Comparison of ENCODE assay signal across 15 cellular contexts in the genomic region with DNA sequence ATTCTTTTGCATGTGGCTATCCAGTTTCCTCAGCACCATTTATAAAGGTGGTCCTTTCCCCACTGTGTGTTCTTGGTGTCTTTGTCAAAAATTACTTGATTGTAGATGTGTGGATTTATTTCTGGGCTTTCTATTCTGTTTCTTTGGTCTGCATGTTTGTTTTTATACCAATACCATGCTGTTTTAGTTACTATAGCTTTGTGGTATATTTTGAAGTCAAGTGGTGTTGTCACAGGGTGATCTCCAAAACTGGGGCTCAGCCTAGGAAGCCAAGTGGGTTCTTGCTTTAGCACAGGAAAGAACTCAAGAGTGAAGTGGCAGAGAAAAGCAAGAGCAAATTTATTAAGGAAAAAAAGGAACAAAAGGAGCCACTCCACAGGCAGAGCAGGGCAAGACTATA. TPM values are rescaled to one million over a fixed set of nuclear protein-coding genes. Genes with fewer than 3 reads are reported as not detected.
DNase-seq lines count a peak whose midpoint lies in the region; ATAC-seq lines count a peak whose summit lies in the region.
"Had no signal": no experiment of that assay in that cellular context is flagged by ENCODE, and none has a peak within 500 bp of the region (broad histone marks: within the 10 kb centered on the region; RNA-seq: fewer than 3 reads in every experiment).

No MANE protein-coding gene starts in this region.

- H3K36me3 Mint-ChIP-seq in stimulated activated naive CD8-positive, alpha-beta T cell treated with anti-CD3 and anti-CD28 coated beads, Interleukin-15, Interleukin-2, amounts not matched to agents 100 ng/mL and 50 ng/mL, for 24 hours (ENCODE audit: low read depth) = no peaks in the 10 kb centered on the region
- H3K36me3 Mint-ChIP-seq in activated CD8-positive, alpha-beta T cell treated with anti-CD3 and anti-CD28 coated beads, Interleukin-2, amount 10 ng/mL, durations not matched to agents 7 days and 5 days (ENCODE audit: low read depth) = peaks cover 8% of the 10 kb centered on the region
- peaks cover 4% of the 10 kb centered on the region for H3K36me3 Mint-ChIP-seq in activated naive CD8-positive, alpha-beta T cell treated with anti-CD3 and anti-CD28 coated beads, Interleukin-2, amount 50 U/mL, for 24 hours (ENCODE audit: low read depth)

- H3K4me3 Mint-ChIP-seq in stimulated activated naive CD8-positive, alpha-beta T cell treated with anti-CD3 and anti-CD28 coated beads, Interleukin-15, Interleukin-2, amounts not matched to agents 100 ng/mL and 50 ng/mL, for 24 hours = no peak overlapping the region
- H3K4me3 Mint-ChIP-seq in activated CD8-positive, alpha-beta T cell treated with anti-CD3 and anti-CD28 coated beads, Interleukin-2, amount 10 ng/mL, durations not matched to agents 7 days and 5 days = no peak overlapping the region
- peak overlapping the region; percentile 35 for H3K4me3 Mint-ChIP-seq in activated naive CD8-positive, alpha-beta T cell treated with anti-CD3 and anti-CD28 coated beads, Interleukin-2, amount 50 U/mL, for 24 hours
- H3K4me3 Mint-ChIP-seq: GM23338 had no signal

- H3K4me1 Mint-ChIP-seq in stimulated activated naive CD8-positive, alpha-beta T cell treated with anti-CD3 and anti-CD28 coated beads, Interleukin-15, Interleukin-2, amounts not matched to agents 100 ng/mL and 50 ng/mL, for 24 hours (ENCODE audit: low read depth) = peaks cover 51% of the 10 kb centered on the region
- peaks cover 30% of the 10 kb centered on the region for H3K4me1 Mint-ChIP-seq in activated CD8-positive, alpha-beta T cell treated with anti-CD3 and anti-CD28 coated beads, Interleukin-2, amount 10 ng/mL, durations not matched to agents 7 days and 5 days (ENCODE audit: low read depth)
- H3K4me1 Mint-ChIP-seq in activated naive CD8-positive, alpha-beta T cell treated with anti-CD3 and anti-CD28 coated beads, Interleukin-2, amount 50 U/mL, for 24 hours = peaks cover 43% of the 10 kb centered on the region

- POLR2A ChIA-PET in activated CD8-positive, alpha-beta T cell treated with anti-CD3 and anti-CD28 coated beads, Interleukin-2, amount 10 ng/mL, durations not matched to agents 7 days and 5 days (lab: Charles Lee) = interaction anchor here (0.6 to 0.7 kb wide), 2 partner anchors 264 to 665 kb away, joined by 3 read pairs; no protein-coding TSS in a partner anchor

- peak overlapping the region; percentile 61 for H3K27ac Mint-ChIP-seq in stimulated activated naive CD8-positive, alpha-beta T cell treated with anti-CD3 and anti-CD28 coated beads, Interleukin-15, Interleukin-2, amounts not matched to agents 100 ng/mL and 50 ng/mL, for 24 hours
- H3K27ac Mint-ChIP-seq in activated CD8-positive, alpha-beta T cell treated with anti-CD3 and anti-CD28 coated beads, Interleukin-2, amount 10 ng/mL, durations not matched to agents 7 days and 5 days = peak overlapping the region; percentile 33
- H3K27ac Mint-ChIP-seq in activated naive CD8-positive, alpha-beta T cell treated with anti-CD3 and anti-CD28 coated beads, Interleukin-2, amount 50 U/mL, for 24 hours = peak overlapping the region; percentile 57
- H3K27ac Mint-ChIP-seq: GM23338 had no signal

- CTCF ChIA-PET in activated CD8-positive, alpha-beta T cell treated with anti-CD3 and anti-CD28 coated beads, Interleukin-2, amount 10 ng/mL, durations not matched to agents 7 days and 5 days (lab: Charles Lee) = no interaction called here

- peaks cover 16% of the 10 kb centered on the region for H3K27me3 Mint-ChIP-seq in stimulated activated naive CD8-positive, alpha-beta T cell treated with anti-CD3 and anti-CD28 coated beads, Interleukin-15, Interleukin-2, amounts not matched to agents 100 ng/mL and 50 ng/mL, for 24 hours
- peaks cover 5% of the 10 kb centered on the region for H3K27me3 Mint-ChIP-seq in activated CD8-positive, alpha-beta T cell treated with anti-CD3 and anti-CD28 coated beads, Interleukin-2, amount 10 ng/mL, durations not matched to agents 7 days and 5 days (ENCODE audit: low read depth)
- peaks cover 8% of the 10 kb centered on the region for H3K27me3 Mint-ChIP-seq in activated naive CD8-positive, alpha-beta T cell treated with anti-CD3 and anti-CD28 coated beads, Interleukin-2, amount 50 U/mL, for 24 hours

- ATAC-seq in stimulated activated naive CD8-positive, alpha-beta T cell treated with anti-CD3 and anti-CD28 coated beads, Interleukin-15, Interleukin-2, amounts not matched to agents 100 U/mL and 50 U/mL, for 24 hours = no peak
- no peak for ATAC-seq in activated CD8-positive, alpha-beta T cell treated with anti-CD3 and anti-CD28 coated beads, Interleukin-2, amount 10 ng/mL, durations not matched to agents 7 days and 5 days
- ATAC-seq in activated naive CD8-positive, alpha-beta T cell treated with anti-CD3 and anti-CD28 coated beads, Interleukin-2, amount 50 U/mL, for 24 hours = no peak
- ATAC-seq in GM18907 (IDR thresholded peaks at IDR 0.05; ENCODE audit: unreplicated experiment) (no peak), HG03378 (IDR thresholded peaks at IDR 0.05; ENCODE audit: unreplicated experiment) (no peak)
- ATAC-seq: GM23338 had no signal

- DNase-seq in stimulated activated naive CD8-positive, alpha-beta T cell treated with anti-CD3 and anti-CD28 coated beads, Interleukin-15, Interleukin-2, amounts not matched to agents 100 U/mL and 50 U/mL, for 24 hours = no peak
- DNase-seq in activated CD8-positive, alpha-beta T cell treated with anti-CD3 and anti-CD28 coated beads, Interleukin-2, amount 10 ng/mL, durations not matched to agents 7 days and 5 days = no peak
- no peak for DNase-seq in activated naive CD8-positive, alpha-beta T cell treated with anti-CD3 and anti-CD28 coated beads, Interleukin-2, amount 50 U/mL, for 24 hours
- DNase-seq in C1 segment of cervical spinal cord (lab: John Stamatoyannopoulos, UW) (no peak), AML-193 (lab: John Stamatoyannopoulos, UW) (no peak)
- DNase-seq: BE2C; Calu3; CD4-positive, alpha-beta memory T cell; COR-L47; DMS53; DMS79 treated with DMSO at 0.1 percent for 48 hours had no signal

- peaks cover 8% of the 10 kb centered on the region for H3K9me3 Mint-ChIP-seq in stimulated activated naive CD8-positive, alpha-beta T cell treated with anti-CD3 and anti-CD28 coated beads, Interleukin-15, Interleukin-2, amounts not matched to agents 100 ng/mL and 50 ng/mL, for 24 hours
- H3K9me3 Mint-ChIP-seq in activated CD8-positive, alpha-beta T cell treated with anti-CD3 and anti-CD28 coated beads, Interleukin-2, amount 10 ng/mL, durations not matched to agents 7 days and 5 days (ENCODE audit: insufficient read depth) = peaks cover 9% of the 10 kb centered on the region
- peaks cover 9% of the 10 kb centered on the region for H3K9me3 Mint-ChIP-seq in activated naive CD8-positive, alpha-beta T cell treated with anti-CD3 and anti-CD28 coated beads, Interleukin-2, amount 50 U/mL, for 24 hours

RNA-seq across cellular contexts. Expression of a gene that starts 6.0 kb away (rescaled TPM):
- 1 to 10 TPM; 1.6 to 2.5 TPM for total RNA-seq in activated CD8-positive, alpha-beta T cell treated with anti-CD3 and anti-CD28 coated beads, Interleukin-2, amount 10 ng/mL, durations not matched to agents 7 days and 5 days
- total RNA-seq: Calu3 had no signal
